Comparison of ENCODE assay signal across 7 cellular contexts in the genomic region with DNA sequence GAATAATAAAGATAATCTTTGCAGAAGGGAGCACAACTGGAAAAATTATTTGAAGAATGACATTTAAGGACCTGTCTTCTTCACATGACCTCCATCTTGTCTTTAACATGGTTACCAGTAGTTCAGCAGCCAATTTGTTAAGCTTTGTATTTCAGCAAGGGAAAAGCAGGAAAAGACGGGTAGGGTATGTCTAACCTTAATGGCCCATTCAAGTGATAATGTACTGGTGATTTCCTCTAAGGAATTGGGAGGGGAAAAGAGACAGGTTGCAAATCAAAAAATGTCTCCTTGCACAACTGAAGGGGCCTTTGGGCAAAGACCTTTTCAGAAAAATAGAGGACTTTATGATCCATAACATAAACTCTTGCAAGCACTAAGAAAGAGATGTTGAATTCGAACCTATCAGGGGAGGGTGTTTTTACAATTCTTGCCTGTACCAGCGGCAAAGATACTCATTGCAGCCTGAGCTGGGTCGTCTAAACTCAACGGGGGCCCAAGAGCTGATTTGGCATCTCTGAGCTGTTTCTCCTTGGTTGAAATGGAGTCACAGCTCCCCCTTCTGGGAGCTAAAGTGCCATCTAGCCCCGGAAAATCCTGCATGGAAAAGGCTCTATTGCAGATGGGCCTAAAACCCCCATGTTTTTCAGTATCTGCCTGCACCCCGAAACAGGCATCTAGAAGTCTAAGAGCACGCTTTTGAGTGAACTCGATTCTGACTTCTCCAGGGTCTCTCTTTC.
DNase-seq lines count a peak whose midpoint lies in the region; ATAC-seq and TF ChIP-seq lines count a peak whose summit lies in the region.

No MANE protein-coding gene starts in this region.

- DNase-seq in GM10266 (ENCODE audit: extremely low spot score) (no peak), LNCaP clone FGC (ENCODE audit: low read depth) (no peak), iris pigment epithelial cell (ENCODE audit: low read depth) (peak; percentile 35), dedifferentiated amniotic fluid mesenchymal stem cell (ENCODE audit: extremely low spot score) (no peak)

- no peak overlapping the region for H3K27ac ChIP-seq in VCaP

- ATAC-seq in GM21576 (IDR thresholded peaks at IDR 0.05; ENCODE audit: unreplicated experiment) (no peak), HG02884 (IDR thresholded peaks at IDR 0.05; ENCODE audit: unreplicated experiment) (no peak)

- H3K4me3 ChIP-seq in LNCaP clone FGC (ENCODE audit: low read depth, low read length) = no peak overlapping the region

- TF ChIP-seq CTCF in GM10266 (IDR thresholded peaks at IDR 0.05; ENCODE audit: control insufficient read depth, insufficient read depth, low read depth, missing control alignments) (peak; percentile 38), LNCaP clone FGC (IDR thresholded peaks at IDR 0.05; ENCODE audit: control insufficient read depth, extremely low read depth, insufficient read depth) (peak; percentile 62), VCaP (conservative IDR thresholded peaks at IDR 0.05) (peak; percentile 91)

Comparison
In these comparisons a context has a peak if more than half of its experiments do, and no peak if none do; other contexts are left out.
1. CTCF ChIP-seq: peak in every context shown above with its lines; median percentile 91 in VCaP; 62 in LNCaP clone FGC; 38 in GM10266.